In genomic region chr9:135919318-135919717, GRCh38 we compare ENCODE assay signal across 2 cellular contexts.
TF ChIP-seq lines count a peak whose summit lies in the region.

No MANE protein-coding gene starts in this region.

TF ChIP-seq in K562, 482 proteins besides CTCF, POLR2A, EP300 and RAD21:
- TF ChIP-seq CREB3 (tag; conservative IDR thresholded peaks at IDR 0.05; ENCODE audit: low read depth) = no peak
- TF ChIP-seq RBM22 (IDR thresholded peaks at IDR 0.05; ENCODE audit: low read depth, low read length, poor library complexity, severe bottlenecking) = peak; percentile 50
- TF ChIP-seq TCF7 (IDR thresholded peaks at IDR 0.05; ENCODE audit: borderline replicate concordance) = no peak
- TF ChIP-seq SUPT5H (IDR thresholded peaks at IDR 0.05) = peak; percentile 17
- TF ChIP-seq ZBTB17 (CRISPR knock-in tag; IDR thresholded peaks at IDR 0.05) = no peak
- TF ChIP-seq ZNF311 (CRISPR knock-in tag; IDR thresholded peaks at IDR 0.05) = no peak
- TF ChIP-seq POLR2G (IDR thresholded peaks at IDR 0.05; ENCODE audit: low read depth, low read length) = peak; percentile 75

TF ChIP-seq in GM23338, 12 proteins besides CTCF, POLR2A, EP300 and RAD21:
- TF ChIP-seq POLR2AphosphoS5 (IDR thresholded peaks at IDR 0.05; ENCODE audit: low read depth) (no peak), STAT1 (IDR thresholded peaks at IDR 0.05; ENCODE audit: unreplicated experiment) (no peak), EZH2phosphoT487 (IDR thresholded peaks at IDR 0.05; ENCODE audit: unreplicated experiment) (no peak), REST (IDR thresholded peaks at IDR 0.05; ENCODE audit: unreplicated experiment) (no peak), ETS1 (IDR thresholded peaks at IDR 0.05) (no peak), ZNF114 (CRISPR knock-in tag; IDR thresholded peaks at IDR 0.05) (no peak), NANOG (IDR thresholded peaks at IDR 0.05; ENCODE audit: borderline replicate concordance) (no peak), ZNF462 (CRISPR knock-in tag; IDR thresholded peaks at IDR 0.05) (no peak), CREB1 (CRISPR knock-in tag; IDR thresholded peaks at IDR 0.05; ENCODE audit: low read depth) (no peak)
